Comparison of ENCODE assay signal across 1 cellular context in the genomic region with DNA sequence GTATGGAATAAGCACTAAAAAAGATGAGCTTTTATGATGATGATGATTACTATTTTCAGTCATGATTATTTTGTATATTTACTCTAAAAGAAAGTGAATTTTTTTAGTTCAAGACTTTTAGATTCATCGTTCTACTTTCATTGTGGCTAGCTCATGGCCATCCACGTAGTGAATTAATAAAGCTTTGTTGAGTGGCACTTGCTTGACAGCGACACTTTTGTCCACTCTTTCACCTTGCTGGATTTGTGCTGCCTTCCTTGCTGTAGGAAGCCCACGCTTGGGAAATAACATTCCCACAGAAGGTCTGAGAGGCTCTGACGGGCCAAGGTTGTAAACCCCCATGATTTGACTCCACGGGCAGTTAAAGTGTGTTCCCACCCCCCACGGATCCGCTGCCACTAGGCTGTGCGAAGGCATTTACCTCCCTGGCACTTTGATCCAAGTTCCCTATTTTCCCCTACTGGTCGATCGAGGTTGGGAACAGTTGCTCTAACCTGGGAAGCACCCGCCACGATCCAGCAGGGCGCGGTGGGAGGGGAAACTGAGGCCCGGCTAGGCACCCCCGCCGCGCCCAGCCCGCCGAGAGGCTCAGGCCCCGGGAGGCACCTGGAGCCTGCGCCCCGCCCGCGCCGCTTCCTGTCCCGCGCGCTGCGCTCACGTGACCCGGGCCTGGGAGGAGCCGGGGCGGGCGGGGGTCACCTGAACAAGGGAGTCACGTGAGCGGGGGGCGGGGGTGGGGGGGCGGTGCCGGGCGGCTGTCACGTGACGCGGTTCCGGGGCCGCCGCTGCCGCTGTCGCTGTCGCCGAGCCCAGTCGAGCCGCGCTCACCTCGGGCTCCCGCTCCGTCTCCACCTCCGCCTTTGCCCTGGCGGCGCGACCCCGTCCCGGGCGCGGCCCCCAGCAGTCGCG.
A peak's percentile ranks its signal among the peaks of the same experiment; 100 is the strongest.
TF ChIP-seq lines count a peak whose summit lies in the region.

A gene with protein sequence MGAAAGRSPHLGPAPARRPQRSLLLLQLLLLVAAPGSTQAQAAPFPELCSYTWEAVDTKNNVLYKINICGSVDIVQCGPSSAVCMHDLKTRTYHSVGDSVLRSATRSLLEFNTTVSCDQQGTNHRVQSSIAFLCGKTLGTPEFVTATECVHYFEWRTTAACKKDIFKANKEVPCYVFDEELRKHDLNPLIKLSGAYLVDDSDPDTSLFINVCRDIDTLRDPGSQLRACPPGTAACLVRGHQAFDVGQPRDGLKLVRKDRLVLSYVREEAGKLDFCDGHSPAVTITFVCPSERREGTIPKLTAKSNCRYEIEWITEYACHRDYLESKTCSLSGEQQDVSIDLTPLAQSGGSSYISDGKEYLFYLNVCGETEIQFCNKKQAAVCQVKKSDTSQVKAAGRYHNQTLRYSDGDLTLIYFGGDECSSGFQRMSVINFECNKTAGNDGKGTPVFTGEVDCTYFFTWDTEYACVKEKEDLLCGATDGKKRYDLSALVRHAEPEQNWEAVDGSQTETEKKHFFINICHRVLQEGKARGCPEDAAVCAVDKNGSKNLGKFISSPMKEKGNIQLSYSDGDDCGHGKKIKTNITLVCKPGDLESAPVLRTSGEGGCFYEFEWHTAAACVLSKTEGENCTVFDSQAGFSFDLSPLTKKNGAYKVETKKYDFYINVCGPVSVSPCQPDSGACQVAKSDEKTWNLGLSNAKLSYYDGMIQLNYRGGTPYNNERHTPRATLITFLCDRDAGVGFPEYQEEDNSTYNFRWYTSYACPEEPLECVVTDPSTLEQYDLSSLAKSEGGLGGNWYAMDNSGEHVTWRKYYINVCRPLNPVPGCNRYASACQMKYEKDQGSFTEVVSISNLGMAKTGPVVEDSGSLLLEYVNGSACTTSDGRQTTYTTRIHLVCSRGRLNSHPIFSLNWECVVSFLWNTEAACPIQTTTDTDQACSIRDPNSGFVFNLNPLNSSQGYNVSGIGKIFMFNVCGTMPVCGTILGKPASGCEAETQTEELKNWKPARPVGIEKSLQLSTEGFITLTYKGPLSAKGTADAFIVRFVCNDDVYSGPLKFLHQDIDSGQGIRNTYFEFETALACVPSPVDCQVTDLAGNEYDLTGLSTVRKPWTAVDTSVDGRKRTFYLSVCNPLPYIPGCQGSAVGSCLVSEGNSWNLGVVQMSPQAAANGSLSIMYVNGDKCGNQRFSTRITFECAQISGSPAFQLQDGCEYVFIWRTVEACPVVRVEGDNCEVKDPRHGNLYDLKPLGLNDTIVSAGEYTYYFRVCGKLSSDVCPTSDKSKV (N-terminal part only) (plus strand): TSS at position 788 of the 909 bp plus-strand sequence. CDS start 165 bp downstream, outside the sequence.

TF ChIP-seq in HepG2, 621 proteins besides CTCF, POLR2A, EP300 and RAD21 (continued from another document and continues in another):
- TF ChIP-seq NFRKB (IDR thresholded peaks at IDR 0.05) = no peak
- TF ChIP-seq, protein P1, sequence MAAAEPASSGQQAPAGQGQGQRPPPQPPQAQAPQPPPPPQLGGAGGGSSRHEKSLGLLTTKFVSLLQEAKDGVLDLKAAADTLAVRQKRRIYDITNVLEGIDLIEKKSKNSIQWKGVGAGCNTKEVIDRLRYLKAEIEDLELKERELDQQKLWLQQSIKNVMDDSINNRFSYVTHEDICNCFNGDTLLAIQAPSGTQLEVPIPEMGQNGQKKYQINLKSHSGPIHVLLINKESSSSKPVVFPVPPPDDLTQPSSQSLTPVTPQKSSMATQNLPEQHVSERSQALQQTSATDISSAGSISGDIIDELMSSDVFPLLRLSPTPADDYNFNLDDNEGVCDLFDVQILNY (CRISPR knock-in tag; conservative IDR thresholded peaks at IDR 0.05) = peak; percentile 85; the same call in 1 of the 2 replicates
- no peak for TF ChIP-seq NCOA1 (CRISPR knock-in tag; IDR thresholded peaks at IDR 0.05)
- TF ChIP-seq, protein P2, sequence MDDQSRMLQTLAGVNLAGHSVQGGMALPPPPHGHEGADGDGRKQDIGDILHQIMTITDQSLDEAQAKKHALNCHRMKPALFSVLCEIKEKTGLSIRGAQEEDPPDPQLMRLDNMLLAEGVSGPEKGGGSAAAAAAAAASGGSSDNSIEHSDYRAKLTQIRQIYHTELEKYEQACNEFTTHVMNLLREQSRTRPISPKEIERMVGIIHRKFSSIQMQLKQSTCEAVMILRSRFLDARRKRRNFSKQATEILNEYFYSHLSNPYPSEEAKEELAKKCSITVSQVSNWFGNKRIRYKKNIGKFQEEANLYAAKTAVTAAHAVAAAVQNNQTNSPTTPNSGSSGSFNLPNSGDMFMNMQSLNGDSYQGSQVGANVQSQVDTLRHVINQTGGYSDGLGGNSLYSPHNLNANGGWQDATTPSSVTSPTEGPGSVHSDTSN (CRISPR knock-in tag; IDR thresholded peaks at IDR 0.05; ENCODE audit: borderline replicate concordance) = no peak
- TF ChIP-seq CREB1 (IDR thresholded peaks at IDR 0.05) = no peak
- no peak for TF ChIP-seq CREB1 (CRISPR knock-in tag; IDR thresholded peaks at IDR 0.05)
- TF ChIP-seq ZNF510 (CRISPR knock-in tag; IDR thresholded peaks at IDR 0.05; ENCODE audit: low read depth) = peak; percentile 79; the same call in 1 of the 2 replicates
- TF ChIP-seq ZNF24 (IDR thresholded peaks at IDR 0.05) = no peak
- TF ChIP-seq KDM2A (CRISPR knock-in tag; IDR thresholded peaks at IDR 0.05; ENCODE audit: borderline replicate concordance, low read depth) = peak; percentile 82
- TF ChIP-seq, protein P3, sequence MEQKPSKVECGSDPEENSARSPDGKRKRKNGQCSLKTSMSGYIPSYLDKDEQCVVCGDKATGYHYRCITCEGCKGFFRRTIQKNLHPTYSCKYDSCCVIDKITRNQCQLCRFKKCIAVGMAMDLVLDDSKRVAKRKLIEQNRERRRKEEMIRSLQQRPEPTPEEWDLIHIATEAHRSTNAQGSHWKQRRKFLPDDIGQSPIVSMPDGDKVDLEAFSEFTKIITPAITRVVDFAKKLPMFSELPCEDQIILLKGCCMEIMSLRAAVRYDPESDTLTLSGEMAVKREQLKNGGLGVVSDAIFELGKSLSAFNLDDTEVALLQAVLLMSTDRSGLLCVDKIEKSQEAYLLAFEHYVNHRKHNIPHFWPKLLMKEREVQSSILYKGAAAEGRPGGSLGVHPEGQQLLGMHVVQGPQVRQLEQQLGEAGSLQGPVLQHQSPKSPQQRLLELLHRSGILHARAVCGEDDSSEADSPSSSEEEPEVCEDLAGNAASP (CRISPR knock-in tag; IDR thresholded peaks at IDR 0.05; ENCODE audit: borderline replicate concordance) = no peak
- TF ChIP-seq ZNF446 (CRISPR knock-in tag; IDR thresholded peaks at IDR 0.05) = no peak
- TF ChIP-seq, protein P4, sequence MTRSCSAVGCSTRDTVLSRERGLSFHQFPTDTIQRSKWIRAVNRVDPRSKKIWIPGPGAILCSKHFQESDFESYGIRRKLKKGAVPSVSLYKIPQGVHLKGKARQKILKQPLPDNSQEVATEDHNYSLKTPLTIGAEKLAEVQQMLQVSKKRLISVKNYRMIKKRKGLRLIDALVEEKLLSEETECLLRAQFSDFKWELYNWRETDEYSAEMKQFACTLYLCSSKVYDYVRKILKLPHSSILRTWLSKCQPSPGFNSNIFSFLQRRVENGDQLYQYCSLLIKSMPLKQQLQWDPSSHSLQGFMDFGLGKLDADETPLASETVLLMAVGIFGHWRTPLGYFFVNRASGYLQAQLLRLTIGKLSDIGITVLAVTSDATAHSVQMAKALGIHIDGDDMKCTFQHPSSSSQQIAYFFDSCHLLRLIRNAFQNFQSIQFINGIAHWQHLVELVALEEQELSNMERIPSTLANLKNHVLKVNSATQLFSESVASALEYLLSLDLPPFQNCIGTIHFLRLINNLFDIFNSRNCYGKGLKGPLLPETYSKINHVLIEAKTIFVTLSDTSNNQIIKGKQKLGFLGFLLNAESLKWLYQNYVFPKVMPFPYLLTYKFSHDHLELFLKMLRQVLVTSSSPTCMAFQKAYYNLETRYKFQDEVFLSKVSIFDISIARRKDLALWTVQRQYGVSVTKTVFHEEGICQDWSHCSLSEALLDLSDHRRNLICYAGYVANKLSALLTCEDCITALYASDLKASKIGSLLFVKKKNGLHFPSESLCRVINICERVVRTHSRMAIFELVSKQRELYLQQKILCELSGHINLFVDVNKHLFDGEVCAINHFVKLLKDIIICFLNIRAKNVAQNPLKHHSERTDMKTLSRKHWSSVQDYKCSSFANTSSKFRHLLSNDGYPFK (CRISPR knock-in tag; IDR thresholded peaks at IDR 0.05; ENCODE audit: borderline replicate concordance) = no peak
- TF ChIP-seq ZNF839 (CRISPR knock-in tag; IDR thresholded peaks at IDR 0.05; ENCODE audit: borderline replicate concordance) = no peak
- TF ChIP-seq NFATC3 (CRISPR knock-in tag; IDR thresholded peaks at IDR 0.05) = no peak
- no peak; the same call in 1 of the 2 replicates for TF ChIP-seq ZNF614 (CRISPR knock-in tag; IDR thresholded peaks at IDR 0.05; ENCODE audit: borderline replicate concordance)
- TF ChIP-seq BHLHE40 (IDR thresholded peaks at IDR 0.05; ENCODE audit: low read length) = peak; percentile 96
- TF ChIP-seq NR1H2 (CRISPR knock-in tag; IDR thresholded peaks at IDR 0.05; ENCODE audit: borderline replicate concordance, low read depth) = peak; percentile 51; the same call in 1 of the 2 replicates
- TF ChIP-seq, protein P5, sequence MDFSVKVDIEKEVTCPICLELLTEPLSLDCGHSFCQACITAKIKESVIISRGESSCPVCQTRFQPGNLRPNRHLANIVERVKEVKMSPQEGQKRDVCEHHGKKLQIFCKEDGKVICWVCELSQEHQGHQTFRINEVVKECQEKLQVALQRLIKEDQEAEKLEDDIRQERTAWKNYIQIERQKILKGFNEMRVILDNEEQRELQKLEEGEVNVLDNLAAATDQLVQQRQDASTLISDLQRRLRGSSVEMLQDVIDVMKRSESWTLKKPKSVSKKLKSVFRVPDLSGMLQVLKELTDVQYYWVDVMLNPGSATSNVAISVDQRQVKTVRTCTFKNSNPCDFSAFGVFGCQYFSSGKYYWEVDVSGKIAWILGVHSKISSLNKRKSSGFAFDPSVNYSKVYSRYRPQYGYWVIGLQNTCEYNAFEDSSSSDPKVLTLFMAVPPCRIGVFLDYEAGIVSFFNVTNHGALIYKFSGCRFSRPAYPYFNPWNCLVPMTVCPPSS (IDR thresholded peaks at IDR 0.05) = no peak
- no peak for TF ChIP-seq ZNF713 (CRISPR knock-in tag; IDR thresholded peaks at IDR 0.05)
- 0 out of 2 replicates have a peak, but pooled peaks have one; percentile 60 for TF ChIP-seq PCBP1 (IDR thresholded peaks at IDR 0.05; ENCODE audit: borderline replicate concordance, low read depth, low read length)
- TF ChIP-seq MIXL1 (CRISPR knock-in tag; IDR thresholded peaks at IDR 0.05) = no peak
- no peak for TF ChIP-seq ZBTB1 (CRISPR knock-in tag; IDR thresholded peaks at IDR 0.05; ENCODE audit: borderline replicate concordance)
- no peak for TF ChIP-seq ZSCAN20 (CRISPR knock-in tag; IDR thresholded peaks at IDR 0.05; ENCODE audit: borderline replicate concordance)
- TF ChIP-seq, protein P6, sequence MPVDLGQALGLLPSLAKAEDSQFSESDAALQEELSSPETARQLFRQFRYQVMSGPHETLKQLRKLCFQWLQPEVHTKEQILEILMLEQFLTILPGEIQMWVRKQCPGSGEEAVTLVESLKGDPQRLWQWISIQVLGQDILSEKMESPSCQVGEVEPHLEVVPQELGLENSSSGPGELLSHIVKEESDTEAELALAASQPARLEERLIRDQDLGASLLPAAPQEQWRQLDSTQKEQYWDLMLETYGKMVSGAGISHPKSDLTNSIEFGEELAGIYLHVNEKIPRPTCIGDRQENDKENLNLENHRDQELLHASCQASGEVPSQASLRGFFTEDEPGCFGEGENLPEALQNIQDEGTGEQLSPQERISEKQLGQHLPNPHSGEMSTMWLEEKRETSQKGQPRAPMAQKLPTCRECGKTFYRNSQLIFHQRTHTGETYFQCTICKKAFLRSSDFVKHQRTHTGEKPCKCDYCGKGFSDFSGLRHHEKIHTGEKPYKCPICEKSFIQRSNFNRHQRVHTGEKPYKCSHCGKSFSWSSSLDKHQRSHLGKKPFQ (CRISPR knock-in tag; IDR thresholded peaks at IDR 0.05; ENCODE audit: insufficient replicate concordance) = no peak
- no peak for TF ChIP-seq KLF9 (CRISPR knock-in tag; IDR thresholded peaks at IDR 0.05; ENCODE audit: low read depth)
- TF ChIP-seq, protein P7, sequence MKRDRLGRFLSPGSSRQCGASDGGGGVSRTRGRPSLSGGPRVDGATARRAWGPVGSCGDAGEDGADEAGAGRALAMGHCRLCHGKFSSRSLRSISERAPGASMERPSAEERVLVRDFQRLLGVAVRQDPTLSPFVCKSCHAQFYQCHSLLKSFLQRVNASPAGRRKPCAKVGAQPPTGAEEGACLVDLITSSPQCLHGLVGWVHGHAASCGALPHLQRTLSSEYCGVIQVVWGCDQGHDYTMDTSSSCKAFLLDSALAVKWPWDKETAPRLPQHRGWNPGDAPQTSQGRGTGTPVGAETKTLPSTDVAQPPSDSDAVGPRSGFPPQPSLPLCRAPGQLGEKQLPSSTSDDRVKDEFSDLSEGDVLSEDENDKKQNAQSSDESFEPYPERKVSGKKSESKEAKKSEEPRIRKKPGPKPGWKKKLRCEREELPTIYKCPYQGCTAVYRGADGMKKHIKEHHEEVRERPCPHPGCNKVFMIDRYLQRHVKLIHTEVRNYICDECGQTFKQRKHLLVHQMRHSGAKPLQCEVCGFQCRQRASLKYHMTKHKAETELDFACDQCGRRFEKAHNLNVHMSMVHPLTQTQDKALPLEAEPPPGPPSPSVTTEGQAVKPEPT (CRISPR knock-in tag; IDR thresholded peaks at IDR 0.05; ENCODE audit: low read depth) = peak; percentile 87; the same call in 1 of the 2 replicates
- TF ChIP-seq ZNF569 (CRISPR knock-in tag; IDR thresholded peaks at IDR 0.05; ENCODE audit: borderline replicate concordance) = no peak
- no peak for TF ChIP-seq HHEX (CRISPR knock-in tag; IDR thresholded peaks at IDR 0.05)
- no peak for TF ChIP-seq MZF1 (CRISPR knock-in tag; IDR thresholded peaks at IDR 0.05; ENCODE audit: borderline replicate concordance)
- TF ChIP-seq, protein P8, sequence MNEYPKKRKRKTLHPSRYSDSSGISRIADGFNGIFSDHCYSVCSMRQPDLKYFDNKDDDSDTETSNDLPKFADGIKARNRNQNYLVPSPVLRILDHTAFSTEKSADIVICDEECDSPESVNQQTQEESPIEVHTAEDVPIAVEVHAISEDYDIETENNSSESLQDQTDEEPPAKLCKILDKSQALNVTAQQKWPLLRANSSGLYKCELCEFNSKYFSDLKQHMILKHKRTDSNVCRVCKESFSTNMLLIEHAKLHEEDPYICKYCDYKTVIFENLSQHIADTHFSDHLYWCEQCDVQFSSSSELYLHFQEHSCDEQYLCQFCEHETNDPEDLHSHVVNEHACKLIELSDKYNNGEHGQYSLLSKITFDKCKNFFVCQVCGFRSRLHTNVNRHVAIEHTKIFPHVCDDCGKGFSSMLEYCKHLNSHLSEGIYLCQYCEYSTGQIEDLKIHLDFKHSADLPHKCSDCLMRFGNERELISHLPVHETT (CRISPR knock-in tag; conservative IDR thresholded peaks at IDR 0.05) = no peak
- no peak for TF ChIP-seq FOXJ3 (CRISPR knock-in tag; IDR thresholded peaks at IDR 0.05; ENCODE audit: borderline replicate concordance)
- peak; percentile 77; the same call in 1 of the 2 replicates for TF ChIP-seq CHD4 (IDR thresholded peaks at IDR 0.05; ENCODE audit: borderline replicate concordance, low read length)
- no peak for TF ChIP-seq ZNF790 (CRISPR knock-in tag; IDR thresholded peaks at IDR 0.05; ENCODE audit: borderline replicate concordance)
- TF ChIP-seq HNRNPH1 (optimal IDR thresholded peaks at IDR 0.05; ENCODE audit: low read depth, low read length) = no peak
- 0 out of 2 replicates have a peak, but pooled peaks have one; percentile 3 for TF ChIP-seq ZBTB42 (CRISPR knock-in tag; IDR thresholded peaks at IDR 0.05)
- peak; percentile 66; the same call in 1 of the 2 replicates for TF ChIP-seq REPIN1 (CRISPR knock-in tag; IDR thresholded peaks at IDR 0.05; ENCODE audit: borderline replicate concordance, low read depth)
- TF ChIP-seq, protein P9, sequence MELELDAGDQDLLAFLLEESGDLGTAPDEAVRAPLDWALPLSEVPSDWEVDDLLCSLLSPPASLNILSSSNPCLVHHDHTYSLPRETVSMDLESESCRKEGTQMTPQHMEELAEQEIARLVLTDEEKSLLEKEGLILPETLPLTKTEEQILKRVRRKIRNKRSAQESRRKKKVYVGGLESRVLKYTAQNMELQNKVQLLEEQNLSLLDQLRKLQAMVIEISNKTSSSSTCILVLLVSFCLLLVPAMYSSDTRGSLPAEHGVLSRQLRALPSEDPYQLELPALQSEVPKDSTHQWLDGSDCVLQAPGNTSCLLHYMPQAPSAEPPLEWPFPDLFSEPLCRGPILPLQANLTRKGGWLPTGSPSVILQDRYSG (CRISPR knock-in tag; IDR thresholded peaks at IDR 0.05) = no peak
